ENCODE assay signal across 32 cellular contexts in genomic region chr3:67294341-67294740, GRCh38.
"Had no signal": no experiment of that assay in that cellular context is flagged by ENCODE, and none has a peak within 500 bp of the region (broad histone marks: within the 10 kb centered on the region; RNA-seq: fewer than 3 reads in every experiment).

No MANE protein-coding gene starts in this region.

- ATAC-seq: activated CD4-positive, alpha-beta T cell treated with anti-CD3 and anti-CD28 coated beads for 36 hours; activated CD4-positive, CD25-positive, alpha-beta regulatory T cell treated with anti-CD3 and anti-CD28 coated beads, Interleukin-2, amount 50 U/mL, for 24 hours; activated CD8-positive, alpha-beta memory T cell treated with anti-CD3 and anti-CD28 coated beads, Interleukin-2, amount 10 ng/mL, durations not matched to agents 7 days and 5 days; activated CD8-positive, alpha-beta T cell treated with anti-CD3 and anti-CD28 coated beads, Interleukin-2, amount 10 ng/mL, durations not matched to agents 7 days and 5 days; activated naive CD8-positive, alpha-beta T cell treated with anti-CD3 and anti-CD28 coated beads, Interleukin-2, amount 50 U/mL, for 24 hours; gastroesophageal sphincter; T-helper 17 cell had no signal

- H3K9me3 ChIP-seq: adrenal gland, breast epithelium, colonic mucosa, esophagus squamous epithelium, gastroesophageal sphincter had no signal

- H3K36me3 ChIP-seq: adrenal gland, breast epithelium, cardiac muscle cell, colonic mucosa, esophagus squamous epithelium, gastroesophageal sphincter, WERI-Rb-1 had no signal

- DNase-seq: activated B cell treated with CpG ODN at 0.5 μM for 24 hours; activated CD4-positive, alpha-beta memory T cell treated with anti-CD3 and anti-CD28 coated beads for 36 hours; activated CD4-positive, alpha-beta T cell treated with anti-CD3 and anti-CD28 coated beads for 36 hours; activated CD4-positive, alpha-beta T cell treated with anti-CD3 and anti-CD28 coated beads, Interleukin-2, amount 10 ng/mL, durations not matched to agents 24 days and 14 days; activated CD8-positive, alpha-beta memory T cell treated with anti-CD3 and anti-CD28 coated beads, Interleukin-2, amount 10 ng/mL, durations not matched to agents 7 days and 5 days; activated CD8-positive, alpha-beta memory T cell treated with anti-CD3 and anti-CD28 coated beads, Interleukin-2, amount 50 U/mL, for 4 hours; activated CD8-positive, alpha-beta T cell treated with anti-CD3 and anti-CD28 coated beads, Interleukin-2, amount 10 ng/mL, durations not matched to agents 7 days and 5 days; activated effector memory CD4-positive, alpha-beta T cell treated with anti-CD3 and anti-CD28 coated beads, Interleukin-2, amount 50 U/mL, for 16 hours; activated naive CD4-positive, alpha-beta T cell treated with anti-CD3 and anti-CD28 coated beads for 36 hours; activated naive CD8-positive, alpha-beta T cell treated with anti-CD3 and anti-CD28 coated beads for 36 hours; activated naive CD8-positive, alpha-beta T cell treated with anti-CD3 and anti-CD28 coated beads, Interleukin-2, amount 50 U/mL, for 24 hours; activated T-cell treated with anti-CD3 and anti-CD28 coated beads, Interleukin-2, amount 50 U/mL, for 1 hour; activated T-cell treated with anti-CD3 and anti-CD28 coated beads, Interleukin-2, amount 50 U/mL, for 48 hours; adrenal gland; aorta; central memory CD4-positive, alpha-beta T cell; cerebellar nuclear complex; colonic mucosa; effector CD8-positive, alpha-beta T cell; esophagus squamous epithelium; foreskin melanocyte; T-helper 1 cell; T-helper 17 cell; T1000; WERI-Rb-1 had no signal

- H3K27me3 ChIP-seq: adrenal gland, breast epithelium, cardiac muscle cell, colonic mucosa, esophagus squamous epithelium, gastroesophageal sphincter had no signal

- H3K4me1 ChIP-seq: adrenal gland, breast epithelium, colonic mucosa, esophagus squamous epithelium, gastroesophageal sphincter had no signal

- H3K27ac ChIP-seq: adrenal gland, breast epithelium, cardiac muscle cell, colonic mucosa, epithelial cell of prostate, esophagus squamous epithelium, gastroesophageal sphincter, WERI-Rb-1 had no signal

- FAIRE-seq: endometrium, endothelial cell of umbilical vein had no signal

- H3K4me3 ChIP-seq: adrenal gland, breast epithelium, cardiac muscle cell, colonic mucosa, esophagus squamous epithelium, gastroesophageal sphincter had no signal
